ENCODE assay signal across 19 cellular contexts in genomic region chr6:73017473-73017872, GRCh38.
"Had no signal": no experiment of that assay in that cellular context is flagged by ENCODE, and none has a peak within 500 bp of the region (broad histone marks: within the 10 kb centered on the region; RNA-seq: fewer than 3 reads in every experiment).

No MANE protein-coding gene starts in this region.

- H3K27ac ChIP-seq: epithelial cell of prostate, gastroesophageal sphincter, pancreas, psoas muscle, right atrium auricular region, spleen, thoracic aorta, upper lobe of right lung, VCaP had no signal

- H3K4me3 ChIP-seq: gastroesophageal sphincter, pancreas, psoas muscle, right atrium auricular region, spleen, thoracic aorta, upper lobe of right lung had no signal

- H3K9me3 ChIP-seq: gastroesophageal sphincter, pancreas, psoas muscle, right atrium auricular region, spleen, thoracic aorta, upper lobe of right lung had no signal

- H3K4me1 ChIP-seq: gastroesophageal sphincter, pancreas, psoas muscle, right atrium auricular region, spleen, upper lobe of right lung had no signal

- H3K27me3 ChIP-seq: gastroesophageal sphincter, pancreas, right atrium auricular region, spleen, upper lobe of right lung had no signal

- H3K36me3 ChIP-seq: gastroesophageal sphincter, pancreas, right atrium auricular region, spleen, thoracic aorta, upper lobe of right lung had no signal

- DNase-seq: activated CD4-positive, alpha-beta T cell treated with anti-CD3 and anti-CD28 coated beads, Interleukin-2, amount 10 ng/mL, durations not matched to agents 24 days and 14 days; activated CD8-positive, alpha-beta T cell treated with anti-CD3 and anti-CD28 coated beads, Interleukin-2, amount 10 ng/mL, durations not matched to agents 7 days and 5 days; activated gamma-delta T cell; activated naive CD4-positive, alpha-beta T cell treated with anti-CD3 and anti-CD28 coated beads, Interleukin-2, amount 50 U/mL, for 16 hours; activated naive CD8-positive, alpha-beta T cell treated with anti-CD3 and anti-CD28 coated beads, Interleukin-2, amount 50 U/mL, for 24 hours; cerebellar nuclear complex; head of caudate nucleus; pancreas; psoas muscle; spleen; stimulated activated CD4-positive, alpha-beta T cell treated with anti-CD3 and anti-CD28 coated beads, Interleukin-4, amount 100 ng/mL, for 1 hour; stimulated activated naive CD4-positive, alpha-beta T cell; upper lobe of right lung had no signal

- ATAC-seq: activated CD4-positive, CD25-positive, alpha-beta regulatory T cell treated with anti-CD3 and anti-CD28 coated beads, Interleukin-2, amount 50 U/mL, for 24 hours; activated CD8-positive, alpha-beta T cell treated with anti-CD3 and anti-CD28 coated beads, Interleukin-2, amount 10 ng/mL, durations not matched to agents 7 days and 5 days; activated naive CD8-positive, alpha-beta T cell treated with anti-CD3 and anti-CD28 coated beads, Interleukin-2, amount 50 U/mL, for 24 hours; gastroesophageal sphincter; pancreas; psoas muscle; upper lobe of right lung had no signal
